In the genomic region with DNA sequence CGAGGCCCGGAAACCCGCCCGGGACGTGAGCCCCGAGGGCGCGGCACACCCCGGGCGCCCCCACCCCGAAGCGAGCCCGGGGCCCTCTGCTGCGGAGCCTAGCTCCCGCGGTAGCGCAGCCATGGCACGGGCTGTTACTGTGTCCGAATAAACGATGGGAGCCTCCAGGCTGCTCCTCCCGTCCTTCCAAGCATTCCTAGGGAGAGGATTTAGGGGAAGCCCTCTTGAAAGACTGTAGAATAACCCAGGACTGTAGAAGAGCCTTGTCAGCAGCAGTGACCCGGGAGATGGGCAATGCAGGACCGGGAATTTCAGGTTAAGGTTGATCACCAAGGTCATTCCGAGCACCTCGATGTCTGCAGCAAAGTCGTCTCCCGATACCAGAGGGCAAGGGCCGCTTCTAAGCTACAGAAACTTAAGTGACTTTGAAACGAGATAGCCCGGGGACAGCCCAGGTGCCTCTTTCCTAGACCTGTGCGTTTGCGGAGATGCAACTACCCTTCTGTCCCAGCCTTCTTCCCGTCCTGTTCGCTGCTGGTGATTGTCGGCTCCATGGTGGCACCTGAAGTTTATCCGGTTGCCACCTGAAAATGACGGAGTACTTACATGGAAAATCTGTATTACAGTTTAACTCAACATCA, we compare ENCODE assay signal across 8 cellular contexts. TPM values are rescaled to one million over a fixed set of nuclear protein-coding genes. Genes with fewer than 3 reads are reported as not detected.
DNase-seq lines count a peak whose midpoint lies in the region; ATAC-seq and TF ChIP-seq lines count a peak whose summit lies in the region.

No MANE protein-coding gene starts in this region.

- H3K4me3 Mint-ChIP-seq in endodermal cell (peak overlapping the region; percentile 80), nephron progenitor cell (peak overlapping the region; percentile 81)

- TF ChIP-seq CTCF in endodermal cell (conservative IDR thresholded peaks at IDR 0.05) (no peak), nephron progenitor cell (IDR thresholded peaks at IDR 0.05) (no peak), vagina (IDR thresholded peaks at IDR 0.05) (no peak)

- no peak overlapping the region for H3K9ac ChIP-seq in endodermal cell (ENCODE audit: extremely low read depth, low read length, poor library complexity, severe bottlenecking)

- DNase-seq in activated CD4-positive, alpha-beta T cell treated with anti-CD3 and anti-CD28 coated beads for 48 hours, result peak; percentile 33
- no peak for DNase-seq in endodermal cell
- no peak for DNase-seq in nephron progenitor cell
- no peak for DNase-seq in vagina (ENCODE audit: extremely low spot score in 2 of 2)
- DNase-seq in NCI-H524 treated with DMSO at 0.1 percent for 48 hours (lab: John Stamatoyannopoulos, UW), result no peak
- DNase-seq in OCI-M1 (lab: John Stamatoyannopoulos, UW), result no peak

- no peak for TF ChIP-seq POLR2A in vagina (IDR thresholded peaks at IDR 0.05)

- H3K27ac Mint-ChIP-seq in endodermal cell (no peak overlapping the region), nephron progenitor cell (no peak overlapping the region)

- H3K27ac ChIP-seq in endodermal cell (ENCODE audit: low read depth, low read length), result no peak overlapping the region
- peak overlapping the region; percentile 91 for H3K27ac ChIP-seq in vagina

- H3K4me1 ChIP-seq in endodermal cell (ENCODE audit: control insufficient read depth, insufficient read depth, low read length) (no peaks in the 10 kb centered on the region), vagina (peaks cover 9% of the 10 kb centered on the region)

- H3K27me3 ChIP-seq in endodermal cell (ENCODE audit: control insufficient read depth, insufficient read depth, low read length, poor library complexity, severe bottlenecking), result peaks cover 60% of the 10 kb centered on the region
- H3K27me3 ChIP-seq in vagina, result no peaks in the 10 kb centered on the region

- ATAC-seq in GM18498 (IDR thresholded peaks at IDR 0.05; ENCODE audit: unreplicated experiment) (peak; percentile 5), HG03354 (IDR thresholded peaks at IDR 0.05; ENCODE audit: poor library complexity, severe bottlenecking, unreplicated experiment) (peak; percentile 3)

- H3K9me3 ChIP-seq in endodermal cell (ENCODE audit: control insufficient read depth, low read length), result no peaks in the 10 kb centered on the region
- H3K9me3 ChIP-seq in vagina, result no peaks in the 10 kb centered on the region

- H3K9me3 Mint-ChIP-seq in endodermal cell, result no peaks in the 10 kb centered on the region
- no peaks in the 10 kb centered on the region for H3K9me3 Mint-ChIP-seq in nephron progenitor cell

- H3K4me1 Mint-ChIP-seq in endodermal cell (peaks cover 10% of the 10 kb centered on the region), nephron progenitor cell (peaks cover 7% of the 10 kb centered on the region)

- H3K36me3 Mint-ChIP-seq in endodermal cell (ENCODE audit: low read depth), result no peaks in the 10 kb centered on the region
- H3K36me3 Mint-ChIP-seq in nephron progenitor cell (ENCODE audit: low read depth), result no peaks in the 10 kb centered on the region

- WGBS in endodermal cell (ENCODE audit: insufficient coverage in 1 of 2, insufficient read length in 1 of 2), 2 experiments, result 2 to 3% methylated on average over 14 to 37 of the region's 37 CpGs

- H3K36me3 ChIP-seq in endodermal cell (ENCODE audit: control insufficient read depth, insufficient read depth, low read length) (no peaks in the 10 kb centered on the region), vagina (no peaks in the 10 kb centered on the region)

- H3K27me3 Mint-ChIP-seq in endodermal cell (ENCODE audit: insufficient read depth) (peaks cover 59% of the 10 kb centered on the region), nephron progenitor cell (ENCODE audit: low read depth, poor library complexity) (peaks cover 74% of the 10 kb centered on the region)

- H3K4me3 ChIP-seq in endodermal cell (ENCODE audit: low read length) (peak overlapping the region; percentile 81), vagina (peak overlapping the region; percentile 78 to 83)

- intact Hi-C loops in vagina (cut with DNase I), result no loop called here

RNA-seq across cellular contexts. Expression of gene MYO5A, which starts 0.7 kb away (rescaled TPM):
- 10 to 100 TPM; 10.0 to 13.1 TPM for total RNA-seq in endodermal cell
- polyA plus RNA-seq in endodermal cell (2013, experiment 1 of 2), result 9.8 TPM
- polyA plus RNA-seq in endodermal cell (2013, experiment 2 of 2), result 9.4 TPM
- total RNA-seq in vagina, result 31.2 TPM

RNA-seq across cellular contexts. Expression of gene ARPP19, which starts 39.4 kb away (rescaled TPM):
- total RNA-seq in endodermal cell, result 100 to 1,000 TPM; 188 to 219 TPM
- 178 TPM for polyA plus RNA-seq in endodermal cell (2013, experiment 1 of 2)
- 162 TPM for polyA plus RNA-seq in endodermal cell (2013, experiment 2 of 2)
- 62.9 TPM for total RNA-seq in vagina
